7 cellular contexts compared by ENCODE assay signal in the genomic region with DNA sequence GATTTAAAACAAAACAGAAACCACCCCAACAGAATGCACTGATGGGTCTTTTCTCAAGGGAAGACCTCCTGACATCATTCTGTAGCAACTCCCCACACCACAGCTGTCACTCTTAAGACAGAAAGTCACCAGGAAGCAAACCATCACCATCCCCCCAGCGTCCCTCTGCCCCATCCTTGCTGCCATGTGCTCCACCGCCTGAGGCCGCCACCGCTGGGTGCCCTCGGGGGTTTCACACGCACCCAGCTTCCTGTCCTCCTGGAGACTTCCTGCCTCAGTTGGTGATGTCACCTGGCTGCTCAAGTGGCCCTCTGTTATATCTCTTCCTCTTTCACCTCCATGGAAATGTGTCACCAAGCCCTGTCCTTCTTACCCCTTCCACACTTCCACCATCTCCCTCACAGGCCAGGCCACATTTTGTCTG.
DNase-seq lines count a peak whose midpoint lies in the region; ATAC-seq and FAIRE-seq lines count a peak whose summit lies in the region.

No MANE protein-coding gene starts in this region.

- peak; percentile 89 for ATAC-seq in GM19463 (IDR thresholded peaks at IDR 0.05; ENCODE audit: unreplicated experiment)
- peak; percentile 70 for ATAC-seq in HG03521 (IDR thresholded peaks at IDR 0.05; ENCODE audit: unreplicated experiment)
- ATAC-seq in memory B cell (ENCODE audit: low read depth), result peak; percentile 85

- H3K9me3 Mint-ChIP-seq in memory B cell, result no peaks in the 10 kb centered on the region

- H3K36me3 Mint-ChIP-seq in memory B cell, result peaks cover 37% of the 10 kb centered on the region

- H3K27me3 Mint-ChIP-seq in memory B cell, result no peaks in the 10 kb centered on the region

- peak; percentile 69 to 73 for DNase-seq in activated CD4-positive, alpha-beta T cell treated with anti-CD3 and anti-CD28 coated beads, Interleukin-2, amount 50 U/mL, for 4 hours
- DNase-seq in memory B cell (ENCODE audit: low spot score in 2 of 2) (peak; percentile 70 to 88), HTR-8/SVneo (ENCODE audit: insufficient read length, low spot score) (no peak), DMS153 (lab: John Stamatoyannopoulos, UW) (no peak), DMS114 treated with DMSO at 0.1 percent for 48 hours (lab: John Stamatoyannopoulos, UW; ENCODE audit: unreplicated experiment) (no peak)

- FAIRE-seq in HTR-8/SVneo (lab: Jason Lieb, UNC), result no peak

- H3K27ac Mint-ChIP-seq in memory B cell, result peak overlapping the region; percentile 95

- peak overlapping the region; percentile 68 for H3K4me3 Mint-ChIP-seq in memory B cell

- peaks cover 50% of the 10 kb centered on the region for H3K4me1 Mint-ChIP-seq in memory B cell

Comparison
In these comparisons a context has a peak if more than half of its experiments do, and no peak if none do; other contexts are left out.
1. DNase-seq: peak in activated CD4-positive, alpha-beta T cell treated with anti-CD3 and anti-CD28 coated beads, Interleukin-2, amount 50 U/mL, for 4 hours (2 of 2) and memory B cell (2 of 2); none in HTR-8/SVneo (single experiment), DMS153 (single experiment) and DMS114 treated with DMSO at 0.1 percent for 48 hours (single experiment).
2. Peak in every context shown above with its lines, with median percentiles within 50 percentile points of each other: ATAC-seq.